8 cellular contexts compared by ENCODE assay signal in the genomic region with DNA sequence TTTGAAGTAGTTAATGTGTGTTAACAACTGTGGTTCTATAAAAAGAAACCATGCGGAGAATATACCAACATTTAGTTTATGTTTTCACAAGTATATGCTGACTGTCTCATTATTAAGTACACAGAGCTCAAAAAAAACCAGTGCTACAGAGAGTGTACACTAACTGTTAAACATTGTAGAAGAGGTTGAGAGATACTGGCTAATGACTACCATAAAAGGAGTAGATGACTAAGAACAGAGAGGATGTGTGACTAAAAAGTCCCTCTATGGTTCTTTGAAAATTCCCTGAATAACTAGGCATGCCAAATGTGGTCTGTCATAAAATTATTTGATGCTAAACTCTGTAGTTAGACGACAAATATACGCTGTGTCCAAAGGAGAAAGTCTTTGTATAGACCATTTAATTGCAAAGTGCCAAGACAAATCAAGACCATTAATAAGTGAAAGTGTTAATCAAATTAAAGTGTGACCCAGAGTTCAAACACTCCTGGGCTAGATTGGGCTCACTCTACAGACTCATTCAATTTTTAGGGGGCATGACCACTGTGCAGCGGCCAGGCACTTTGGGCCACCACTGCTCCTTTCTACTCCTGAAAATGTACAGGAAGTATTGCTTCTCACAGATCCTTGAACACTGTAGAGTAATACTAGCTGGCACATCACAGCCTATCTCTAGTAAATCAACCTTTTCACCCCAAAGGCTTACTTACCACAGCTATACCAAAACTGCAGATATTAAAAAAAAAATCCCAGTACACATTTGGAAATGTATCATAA. TPM values are rescaled to one million over a fixed set of nuclear protein-coding genes. Genes with fewer than 3 reads are reported as not detected.
DNase-seq lines count a peak whose midpoint lies in the region; ATAC-seq, FAIRE-seq and TF ChIP-seq lines count a peak whose summit lies in the region.

No MANE protein-coding gene starts in this region.

- intact Hi-C loops in cardiac septum (cut with DNase I), result no loop called here

- no peak for DNase-seq in GM12892 (ENCODE audit: insufficient read length)
- DNase-seq in LHCN-M2 (ENCODE audit: low read depth), result peak; percentile 87
- DNase-seq in NCI-H1436 treated with DMSO at 0.1 percent for 48 hours (lab: John Stamatoyannopoulos, UW), result no peak
- no peak for DNase-seq in cardiac septum (ENCODE audit: low spot score)
- DNase-seq in HUDEP-2 (lab: John Stamatoyannopoulos, UW; ENCODE audit: unreplicated experiment in 76 of 76), result no peak
- no peak for DNase-seq in superior temporal gyrus (ENCODE audit: extremely low spot score)

- ATAC-seq in GM21825 (IDR thresholded peaks at IDR 0.05; ENCODE audit: unreplicated experiment), result peak; percentile 86
- ATAC-seq in esophagus mucosa, result peak; percentile 67

- peak; percentile 17; the same call in 1 of the 2 replicates for TF ChIP-seq POLR2A in GM12892 (IDR thresholded peaks at IDR 0.05; ENCODE audit: low read depth, low read length)

- peak; percentile 85 for FAIRE-seq in GM12892 (lab: Jason Lieb, UNC)

RNA-seq across cellular contexts. Expression of a gene that starts 45.1 kb away (rescaled TPM):
- 21.0 TPM for polyA plus RNA-seq in GM12892 (2012; ENCODE audit: missing spikeins)
- total RNA-seq in LHCN-M2 (2014; rRNA removed), result 13.1 and 17.3 TPM in 2 replicates
- 19.0 TPM for polyA plus RNA-seq in LHCN-M2 (2012)
- total RNA-seq in esophagus mucosa, result 21.9 TPM
- 22.8 TPM for total RNA-seq in cardiac septum
